In genomic region chr1:116711061-116711582, GRCh38 we compare ENCODE assay signal across 12 cellular contexts. TPM values are rescaled to one million over a fixed set of nuclear protein-coding genes. Genes with fewer than 3 reads are reported as not detected.
A peak's percentile ranks its signal among the peaks of the same experiment; 100 is the strongest.
DNase-seq lines count a peak whose midpoint lies in the region; ATAC-seq lines count a peak whose summit lies in the region.
"Had no signal": no experiment of that assay in that cellular context is flagged by ENCODE, and none has a peak within 500 bp of the region (broad histone marks: within the 10 kb centered on the region; RNA-seq: fewer than 3 reads in every experiment).

No MANE protein-coding gene starts in this region.

- no peaks in the 10 kb centered on the region for H3K36me3 ChIP-seq in esophagus (ENCODE audit: control insufficient read depth in 2 of 2, insufficient read depth in 2 of 2, low read length in 1 of 2)

- 40 to 44% methylated on average over 1 of the region's 1 CpG for WGBS in esophagus, 2 donors

- H3K4me1 ChIP-seq in esophagus (ENCODE audit: control insufficient read depth in 2 of 2, insufficient read depth in 2 of 2, low read length in 1 of 2), result peaks cover 5 to 6% of the 10 kb centered on the region in 2 donors
- H3K4me1 ChIP-seq: parathyroid adenoma had no signal

- peak; percentile 76 for ATAC-seq in stimulated activated effector memory CD8-positive, alpha-beta T cell treated with anti-CD3 and anti-CD28 coated beads, Interleukin-12 subunit alpha, Interleukin-12 subunit beta, amount 100 ng/mL, for 72 hours
- ATAC-seq: Panc1 had no signal

- H3K9me3 Mint-ChIP-seq in stimulated activated effector memory CD8-positive, alpha-beta T cell treated with anti-CD3 and anti-CD28 coated beads, Interleukin-12 subunit alpha, Interleukin-12 subunit beta, amount 100 ng/mL, for 72 hours, result no peaks in the 10 kb centered on the region

- no peak overlapping the region for H3K4me3 Mint-ChIP-seq in stimulated activated effector memory CD8-positive, alpha-beta T cell treated with anti-CD3 and anti-CD28 coated beads, Interleukin-12 subunit alpha, Interleukin-12 subunit beta, amount 100 ng/mL, for 72 hours

- H3K9me3 ChIP-seq in esophagus (ENCODE audit: control insufficient read depth in 2 of 2, insufficient read depth in 1 of 2, low read depth in 1 of 2, low read length in 1 of 2), result no peaks in the 10 kb centered on the region

- H3K27ac ChIP-seq in esophagus (ENCODE audit: low read depth in 2 of 2, low read length in 1 of 2), result peak overlapping the region; percentile 29 to 53
- H3K27ac ChIP-seq: parathyroid adenoma had no signal

- H3K27ac Mint-ChIP-seq in stimulated activated effector memory CD8-positive, alpha-beta T cell treated with anti-CD3 and anti-CD28 coated beads, Interleukin-12 subunit alpha, Interleukin-12 subunit beta, amount 100 ng/mL, for 72 hours, result peak overlapping the region; percentile 1

- peaks cover 9% of the 10 kb centered on the region for H3K4me1 Mint-ChIP-seq in stimulated activated effector memory CD8-positive, alpha-beta T cell treated with anti-CD3 and anti-CD28 coated beads, Interleukin-12 subunit alpha, Interleukin-12 subunit beta, amount 100 ng/mL, for 72 hours

- H3K36me3 Mint-ChIP-seq in stimulated activated effector memory CD8-positive, alpha-beta T cell treated with anti-CD3 and anti-CD28 coated beads, Interleukin-12 subunit alpha, Interleukin-12 subunit beta, amount 100 ng/mL, for 72 hours, result no peaks in the 10 kb centered on the region

- no peak overlapping the region for H3K4me3 ChIP-seq in esophagus (ENCODE audit: low read depth in 1 of 2, low read length in 2 of 2)

- peak; percentile 27 to 35 for DNase-seq in activated CD4-positive, alpha-beta T cell treated with anti-CD3 and anti-CD28 coated beads, Interleukin-2, amount 50 U/mL, for 48 hours
- no peak for DNase-seq in activated CD4-positive, alpha-beta T cell treated with anti-CD3 and anti-CD28 coated beads, Interleukin-2, amount 50 U/mL, for 1 hour
- DNase-seq in NCI-H345 treated with DMSO at 0.1 percent for 48 hours (lab: John Stamatoyannopoulos, UW; ENCODE audit: unreplicated experiment) (peak; percentile 36), epidermal melanocyte (ENCODE audit: insufficient read length, low spot score) (no peak), NOMO-1 (lab: John Stamatoyannopoulos, UW; ENCODE audit: unreplicated experiment in 2 of 2) (no peak)
- DNase-seq in stimulated activated effector memory CD8-positive, alpha-beta T cell treated with anti-CD3 and anti-CD28 coated beads, Interleukin-12 subunit alpha, Interleukin-12 subunit beta, amount 100 ng/mL, for 72 hours (ENCODE audit: low spot score in 2 of 2), result no peak
- no peak for DNase-seq in activated effector memory CD4-positive, alpha-beta T cell treated with Interleukin-2 at 50 U/mL for 16 hours
- DNase-seq: foreskin melanocyte had no signal

- H3K27me3 ChIP-seq in esophagus (ENCODE audit: control insufficient read depth in 1 of 2, insufficient read depth in 2 of 2, low read length in 2 of 2), result no peaks in the 10 kb centered on the region

RNA-seq across cellular contexts. Expression of gene CD2, which starts 43.1 kb away (rescaled TPM):
- polyA plus RNA-seq in esophagus, result 1 to 10 TPM; 4.8 to 5.4 TPM
- polyA plus RNA-seq: BJ had no signal

RNA-seq across cellular contexts. Expression of gene IGSF3, which starts 43.6 kb away (rescaled TPM):
- polyA plus RNA-seq in esophagus, result 10 to 100 TPM; 11.0 to 15.5 TPM

Comparison
In these comparisons a context has a peak if more than half of its experiments do, and no peak if none do; other contexts are left out.
1. DNase-seq: peak in activated CD4-positive, alpha-beta T cell treated with anti-CD3 and anti-CD28 coated beads, Interleukin-2, amount 50 U/mL, for 48 hours (2 of 2) and NCI-H345 treated with DMSO at 0.1 percent for 48 hours (single experiment); none in activated CD4-positive, alpha-beta T cell treated with anti-CD3 and anti-CD28 coated beads, Interleukin-2, amount 50 U/mL, for 1 hour (single experiment), stimulated activated effector memory CD8-positive, alpha-beta T cell treated with anti-CD3 and anti-CD28 coated beads, Interleukin-12 subunit alpha, Interleukin-12 subunit beta, amount 100 ng/mL, for 72 hours (0 of 2), activated effector memory CD4-positive, alpha-beta T cell treated with Interleukin-2 at 50 U/mL for 16 hours (single experiment), epidermal melanocyte (single experiment) and NOMO-1 (0 of 2).